8 cellular contexts compared by ENCODE assay signal in the genomic region with DNA sequence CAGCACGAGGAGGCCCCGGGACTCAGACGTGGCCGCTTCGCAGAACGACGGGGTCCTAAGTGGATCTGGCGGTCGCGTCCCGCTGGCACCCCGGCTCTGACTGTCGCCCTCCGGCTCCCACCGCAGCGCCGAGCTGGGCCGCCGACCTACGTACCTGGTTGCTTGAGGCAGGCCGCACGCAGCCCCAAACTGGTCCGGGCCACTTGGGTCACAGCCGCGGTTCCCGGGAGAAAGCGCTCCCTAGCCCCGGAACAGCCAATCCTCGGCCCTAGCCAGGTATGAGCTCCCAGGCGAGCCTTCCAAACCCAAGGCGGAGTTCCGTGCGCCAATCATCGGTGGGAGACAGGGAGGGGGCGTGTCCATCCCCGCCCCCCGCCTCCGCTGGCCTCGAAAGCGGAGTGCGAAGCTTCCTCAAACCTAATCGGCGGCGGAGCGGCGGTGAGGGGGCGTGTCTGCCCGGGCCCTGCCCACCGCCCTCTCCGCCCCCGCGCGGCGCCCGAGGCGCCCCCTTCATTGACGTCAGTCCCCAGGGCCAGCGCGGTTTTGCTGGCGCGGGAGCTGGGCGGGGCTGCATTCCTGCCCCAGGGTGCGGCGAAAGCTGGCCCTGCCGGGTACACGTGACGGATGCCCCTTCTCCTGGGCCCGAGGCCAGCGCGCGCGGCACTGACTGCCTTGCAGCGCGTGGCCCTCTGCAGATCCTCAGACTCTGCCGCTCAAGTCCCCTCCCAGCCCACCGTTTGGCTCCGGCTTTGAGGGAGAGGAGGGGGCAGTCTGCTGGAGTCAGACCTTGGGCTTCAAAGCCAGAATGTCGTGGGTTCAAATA. TPM values are rescaled to one million over a fixed set of nuclear protein-coding genes. Genes with fewer than 3 reads are reported as not detected.
DNase-seq lines count a peak whose midpoint lies in the region; ATAC-seq and TF ChIP-seq lines count a peak whose summit lies in the region.

A gene with protein sequence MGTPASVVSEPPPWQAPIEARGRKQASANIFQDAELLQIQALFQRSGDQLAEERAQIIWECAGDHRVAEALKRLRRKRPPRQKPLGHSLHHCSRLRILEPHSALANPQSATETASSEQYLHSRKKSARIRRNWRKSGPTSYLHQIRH (minus strand): TSS at position 280 of the 823 bp plus-strand sequence. CDS start 7,336 bp downstream, outside the sequence.

- no peaks in the 10 kb centered on the region for H3K27me3 Mint-ChIP-seq in activated T-helper 2 cell treated with anti-CD3 and anti-CD28 coated beads, Interferon-gamma antibody, Interleukin-2, Interleukin-4, amounts not matched to agents 10 μg/mL and 5 μg/mL and 100 μg/mL, durations not matched to agents 14 hours and 24 hours and 36 hours (ENCODE audit: low read depth)
- H3K27me3 Mint-ChIP-seq in natural killer cell (ENCODE audit: low read depth in 2 of 2), result no peaks in the 10 kb centered on the region

- peak; percentile 98 for DNase-seq in EL
- peak; percentile 95 for DNase-seq in H4 (ENCODE audit: low spot score)
- peak; percentile 90 for DNase-seq in LNCaP clone FGC (ENCODE audit: low read depth)
- DNase-seq in RPMI8226, result peak; percentile 94
- DNase-seq in activated T-helper 2 cell treated with anti-CD3 and anti-CD28 coated beads, Interferon-gamma antibody, Interleukin-2, Interleukin-4, amounts not matched to agents 10 μg/mL and 5 μg/mL and 100 μg/mL, durations not matched to agents 14 hours and 24 hours and 36 hours (ENCODE audit: low spot score), result peak; percentile 93
- peak; percentile 96 for DNase-seq in fibroblast of peridontal ligament (ENCODE audit: extremely low read depth)
- DNase-seq in natural killer cell, result peak; percentile 94
- DNase-seq in stimulated activated naive CD4-positive, alpha-beta T cell (lab: John Stamatoyannopoulos, UW), result peak; percentile 93 to 96 (median 95)

- TF ChIP-seq CTCF in LNCaP clone FGC (IDR thresholded peaks at IDR 0.05; ENCODE audit: control insufficient read depth, extremely low read depth, insufficient read depth), result no peak
- TF ChIP-seq CTCF in natural killer cell (IDR thresholded peaks at IDR 0.05), result no peak

- peak within 1 kb of the TSS; percentile 75 for H3K4me3 Mint-ChIP-seq in activated T-helper 2 cell treated with anti-CD3 and anti-CD28 coated beads, Interferon-gamma antibody, Interleukin-2, Interleukin-4, amounts not matched to agents 10 μg/mL and 5 μg/mL and 100 μg/mL, durations not matched to agents 14 hours and 24 hours and 36 hours (ENCODE audit: low read depth)
- H3K4me3 Mint-ChIP-seq in natural killer cell, result peak within 1 kb of the TSS; percentile 85

- intact Hi-C loops in activated T-helper 2 cell treated with anti-CD3 and anti-CD28 coated beads, Interferon-gamma antibody, Interleukin-2, Interleukin-4, amounts not matched to agents 10 μg/mL and 5 μg/mL and 100 μg/mL, durations not matched to agents 14 hours and 24 hours and 36 hours (cut with micrococcal nuclease), result loop anchor here (1.0 to 5.0 kb wide), 2 partner anchors 45 to 50 kb away; partner anchors contain the start of genes PI4K2A and ZFYVE27
- intact Hi-C loops in natural killer cell (cut with micrococcal nuclease), result loop anchor here (2.0 kb wide), 3 partner anchors 38 to 50 kb away; partner anchors contain the start of genes PI4K2A and ZFYVE27

- H3K27ac Mint-ChIP-seq in activated T-helper 2 cell treated with anti-CD3 and anti-CD28 coated beads, Interferon-gamma antibody, Interleukin-2, Interleukin-4, amounts not matched to agents 10 μg/mL and 5 μg/mL and 100 μg/mL, durations not matched to agents 14 hours and 24 hours and 36 hours, result peak within 1 kb of the TSS; percentile 28
- H3K27ac Mint-ChIP-seq in natural killer cell, result peak within 1 kb of the TSS; percentile 76 to 80

- peak; percentile 92 to 98 (median 93) for ATAC-seq in natural killer cell

- no peaks in the 10 kb centered on the region for H3K9me3 Mint-ChIP-seq in activated T-helper 2 cell treated with anti-CD3 and anti-CD28 coated beads, Interferon-gamma antibody, Interleukin-2, Interleukin-4, amounts not matched to agents 10 μg/mL and 5 μg/mL and 100 μg/mL, durations not matched to agents 14 hours and 24 hours and 36 hours
- no peaks in the 10 kb centered on the region for H3K9me3 Mint-ChIP-seq in natural killer cell

- H3K36me3 Mint-ChIP-seq in activated T-helper 2 cell treated with anti-CD3 and anti-CD28 coated beads, Interferon-gamma antibody, Interleukin-2, Interleukin-4, amounts not matched to agents 10 μg/mL and 5 μg/mL and 100 μg/mL, durations not matched to agents 14 hours and 24 hours and 36 hours (ENCODE audit: low read depth), result no peaks in the 10 kb centered on the region
- H3K36me3 Mint-ChIP-seq in natural killer cell, result no peaks in the 10 kb centered on the region

- H3K4me1 Mint-ChIP-seq in activated T-helper 2 cell treated with anti-CD3 and anti-CD28 coated beads, Interferon-gamma antibody, Interleukin-2, Interleukin-4, amounts not matched to agents 10 μg/mL and 5 μg/mL and 100 μg/mL, durations not matched to agents 14 hours and 24 hours and 36 hours (ENCODE audit: low read depth), result peaks cover 17% of the 10 kb centered on the region
- H3K4me1 Mint-ChIP-seq in natural killer cell, result peaks cover 9 to 18% of the 10 kb centered on the region in 2 donors

- H3K4me3 ChIP-seq in LNCaP clone FGC (ENCODE audit: low read depth, low read length), result peak within 1 kb of the TSS; percentile 73

RNA-seq across cellular contexts. Expression of the gene that starts here (rescaled TPM):
- total RNA-seq in H4 (2014; rRNA removed; shearing (Covaris generic)), result 26.8 and 32.1 TPM in 2 replicates
- 2.3 and 2.4 TPM in 2 replicates for total RNA-seq in activated T-helper 2 cell treated with anti-CD3 and anti-CD28 coated beads, Interferon-gamma antibody, Interleukin-2, Interleukin-4, amounts not matched to agents 10 μg/mL and 5 μg/mL and 100 μg/mL, durations not matched to agents 14 hours and 24 hours and 36 hours
- 1 to 10 TPM; 6.1 to 8.4 (median 6.8) TPM for total RNA-seq in natural killer cell

Comparison
In these comparisons a context has a peak if more than half of its experiments do, and no peak if none do; other contexts are left out.
1. Peak in every context shown above with its lines: DNase-seq, ATAC-seq and H3K4me3 ChIP-seq.